ENCODE assay signal across 11 cellular contexts in the genomic region with DNA sequence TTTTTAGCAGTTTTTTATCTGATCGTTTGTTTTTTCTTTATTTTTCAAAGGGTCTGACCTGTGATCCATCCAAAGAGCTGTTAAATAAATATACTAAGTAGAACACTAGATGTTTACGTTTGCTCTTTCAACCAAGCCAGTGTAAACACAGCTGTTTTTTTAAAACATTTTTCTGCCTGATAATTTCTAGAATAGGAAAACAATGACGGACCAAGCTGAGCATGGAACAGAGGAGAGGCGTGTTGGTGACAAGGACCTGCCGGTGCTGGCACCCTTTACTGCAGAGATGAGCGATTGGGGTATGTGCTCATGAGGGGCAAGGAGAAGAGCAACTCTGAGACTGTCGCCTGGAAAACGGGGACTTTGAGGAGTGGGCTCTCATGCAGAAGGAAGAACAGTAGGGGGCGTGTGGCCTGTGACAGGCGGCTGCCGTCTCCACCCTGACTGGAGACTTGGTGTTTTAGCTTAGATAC. TPM values are rescaled to one million over a fixed set of nuclear protein-coding genes. Genes with fewer than 3 reads are reported as not detected.
DNase-seq lines count a peak whose midpoint lies in the region; ATAC-seq, FAIRE-seq and TF ChIP-seq lines count a peak whose summit lies in the region.
"Had no signal": no experiment of that assay in that cellular context is flagged by ENCODE, and none has a peak within 500 bp of the region (broad histone marks: within the 10 kb centered on the region; RNA-seq: fewer than 3 reads in every experiment).

No MANE protein-coding gene starts in this region.

- H4K8ac ChIP-seq in H1 (ENCODE audit: extremely low read depth, insufficient read depth, low read length) (no peak overlapping the region), neuronal stem cell (ENCODE audit: low read depth, low read length) (no peak overlapping the region)

- H3K4me3 ChIP-seq in H1 (ENCODE audit: extremely low read depth in 1 of 4, insufficient read depth in 2 of 4, low read depth in 3 of 4, low read length in 4 of 4) (no peak overlapping the region), neuronal stem cell (ENCODE audit: low read length in 2 of 2) (no peak overlapping the region)

- H3K27ac ChIP-seq in H1 (ENCODE audit: low read depth, low read length) (no peak overlapping the region), neuronal stem cell (replicated peaks; ENCODE audit: low read length) (no peak overlapping the region)

- TF ChIP-seq CTCF in H1 (IDR thresholded peaks at IDR 0.05; ENCODE audit: control extremely low read depth in 1 of 3, insufficient read depth in 1 of 3, low read depth in 1 of 3, low read length in 3 of 3) = peak; percentile 36 to 69 (median 56)

- H2AFZ ChIP-seq in H1 (ENCODE audit: low read length) = no peak overlapping the region
- H2AFZ ChIP-seq in neuronal stem cell (ENCODE audit: low read length) = peak overlapping the region; percentile 58

- H2BK20ac ChIP-seq in H1 (ENCODE audit: low read length) = no peak overlapping the region

- H3K9ac ChIP-seq in H1 (replicated peaks in 1 of 4; ENCODE audit: extremely low read depth in 1 of 4, low read depth in 3 of 4, low read length in 3 of 4) (no peak overlapping the region), neuronal stem cell (ENCODE audit: low read depth, low read length, poor library complexity) (no peak overlapping the region)

- peak; percentile 10 to 34; a peak in 2 of 4 replicates for TF ChIP-seq RAD21 in H1 (IDR thresholded peaks at IDR 0.05 in 1 of 2, conservative IDR thresholded peaks at IDR 0.05 in 1 of 2; ENCODE audit: low read depth in 2 of 2, low read length in 2 of 2)

- H4K5ac ChIP-seq in H1 (ENCODE audit: insufficient read length, low read depth, low read length) = no peak overlapping the region

- H2BK12ac ChIP-seq in H1 (ENCODE audit: low read depth, low read length) (no peak overlapping the region), neuronal stem cell (ENCODE audit: low read length) (no peak overlapping the region)

- POLR2A ChIA-PET in H1 (lab: Charles Lee; ENCODE audit: partially characterized antibody) = interaction anchor here (0.6 to 1.2 kb wide), 3 partner anchors 29 to 404 kb away, joined by 3 to 4 read pairs (median 3); partner anchors contain the start of gene KLHDC7B

- H3K79me1 ChIP-seq in H1 (ENCODE audit: low read depth, low read length) = no peaks in the 10 kb centered on the region
- H3K79me1 ChIP-seq in neuronal stem cell (ENCODE audit: low read depth, low read length) = no peaks in the 10 kb centered on the region

- CTCF ChIA-PET in H1 (lab: Charles Lee; ENCODE audit: partially characterized antibody) = interaction anchor here (0.7 to 3.0 kb wide), 33 partner anchors 9 to 375 kb away, joined by 3 to 12 read pairs (median 4); partner anchors contain the start of genes HDAC10 and MLC1

- H2BK5ac ChIP-seq in H1 (ENCODE audit: low read depth, low read length) = no peak overlapping the region
- H2BK5ac ChIP-seq in neuronal stem cell (ENCODE audit: low read length) = no peak overlapping the region

- DNase-seq in NCI-H1092 treated with DMSO at 0.1 percent for 48 hours (lab: John Stamatoyannopoulos, UW) (peak; percentile 2), NCI-H1092 (lab: John Stamatoyannopoulos, UW) (no peak), NCI-H345 (lab: John Stamatoyannopoulos, UW) (peak; percentile 66), H1 (ENCODE audit: low read depth in 1 of 2, low spot score in 2 of 2) (peak in 1 of 2 experiments; percentile 58), neuronal stem cell (ENCODE audit: low spot score) (peak; percentile 29), kidney tubule cell (ENCODE audit: low spot score) (no peak), GM03348 (ENCODE audit: low spot score) (no peak)
- DNase-seq: stimulated activated CD8-positive, alpha-beta memory T cell treated with anti-CD3 and anti-CD28 coated beads, Interleukin-4, amount 100 ng/mL, for 48 hours; T-helper 2 cell had no signal

- no peak overlapping the region for H3K56ac ChIP-seq in H1 (replicated peaks; ENCODE audit: insufficient read length, low read depth, low read length)

- H3K4me1 ChIP-seq in H1 (replicated peaks in 1 of 4; ENCODE audit: control insufficient read depth in 3 of 4, insufficient read depth in 4 of 4, low read length in 3 of 4) (no peaks in the 10 kb centered on the region; a peak in 2 of 7 replicates), neuronal stem cell (ENCODE audit: control insufficient read depth in 2 of 2, insufficient read depth in 1 of 2, low read depth in 1 of 2, low read length in 2 of 2) (peaks cover 9 to 10% of the 10 kb centered on the region in 2 donors)

- H4K20me1 ChIP-seq in H1 (replicated peaks in 1 of 2; ENCODE audit: control insufficient read depth in 1 of 2, insufficient read depth in 2 of 2, low read length in 2 of 2) = peaks cover 0 to 2% of the 10 kb centered on the region in 2 experiments

- no peak for TF ChIP-seq EP300 in H1 (IDR thresholded peaks at IDR 0.05; ENCODE audit: borderline replicate concordance in 1 of 2, low read depth in 2 of 2, low read length in 2 of 2)

- no peak overlapping the region for H3K4ac ChIP-seq in H1 (replicated peaks; ENCODE audit: insufficient read length, low read depth, low read length)
- H3K4ac ChIP-seq in neuronal stem cell (ENCODE audit: low read length) = no peak overlapping the region

- WGBS in H1 (ENCODE audit: extremely low coverage in 1 of 2, insufficient coverage in 1 of 2, insufficient read length in 1 of 2, insufficient replicate concordance in 2 of 2, low coverage in 1 of 2, low lambda C conversion rate in 2 of 2, missing lambda C conversion rate in 1 of 2), 2 experiments = 53% methylated on average over 11 of the region's 11 CpGs; no CpG with 5 or more reads in 1 of the 2 experiments
- WGBS in neuronal stem cell (ENCODE audit: extremely low coverage in 2 of 2, insufficient read length in 2 of 2, insufficient replicate concordance in 1 of 2), 2 donors = no CpG with 5 or more reads among the region's 11 CpGs

- H2AK5ac ChIP-seq in H1 (ENCODE audit: low read depth, low read length) (no peak overlapping the region), neuronal stem cell (ENCODE audit: low read depth, low read length) (no peak overlapping the region)

- H3K36me3 ChIP-seq in H1 (ENCODE audit: control insufficient read depth in 2 of 4, insufficient read depth in 4 of 4, low read length in 3 of 4) = no peaks in the 10 kb centered on the region
- H3K36me3 ChIP-seq in neuronal stem cell (replicated peaks in 1 of 2; ENCODE audit: control insufficient read depth in 2 of 2, insufficient read depth in 2 of 2, low read length in 2 of 2) = no peaks in the 10 kb centered on the region

- no peaks in the 10 kb centered on the region for H3K23me2 ChIP-seq in H1 (ENCODE audit: low read depth, low read length)

- no peaks in the 10 kb centered on the region for H3K9me3 ChIP-seq in H1 (ENCODE audit: insufficient read depth in 2 of 2, low read depth in 1 of 2, low read length in 1 of 2)
- no peaks in the 10 kb centered on the region for H3K9me3 ChIP-seq in neuronal stem cell (replicated peaks in 1 of 2; ENCODE audit: control insufficient read depth in 2 of 2, insufficient read depth in 1 of 2, low read depth in 1 of 2, low read length in 2 of 2)

- no peak overlapping the region for H4K91ac ChIP-seq in H1 (replicated peaks; ENCODE audit: insufficient read length, low read length)
- H4K91ac ChIP-seq in neuronal stem cell (ENCODE audit: low read depth, low read length, poor library complexity) = no peak overlapping the region

- no peaks in the 10 kb centered on the region for H3K79me2 ChIP-seq in H1 (ENCODE audit: control insufficient read depth in 1 of 2, insufficient read depth in 2 of 2, low read length in 2 of 2)

- H2BK15ac ChIP-seq in H1 (ENCODE audit: low read length) = no peak overlapping the region
- no peak overlapping the region for H2BK15ac ChIP-seq in neuronal stem cell (ENCODE audit: low read length)

- no peak overlapping the region for H2BK120ac ChIP-seq in H1 (replicated peaks; ENCODE audit: low read depth, low read length)
- no peak overlapping the region for H2BK120ac ChIP-seq in neuronal stem cell (ENCODE audit: low read depth, low read length)

- no peak for TF ChIP-seq POLR2A in H1 (IDR thresholded peaks at IDR 0.05; ENCODE audit: control extremely low read depth in 1 of 2, low read depth in 2 of 2, low read length in 2 of 2)

- H3K4me2 ChIP-seq in H1 (ENCODE audit: insufficient read depth in 1 of 2, low read depth in 2 of 2, low read length in 2 of 2) = no peak overlapping the region
- no peak overlapping the region for H3K4me2 ChIP-seq in neuronal stem cell (ENCODE audit: insufficient read depth, low read length, poor library complexity, severe bottlenecking)

- 0 out of 7 replicates have a peak, but pooled peaks cover 0 to 1% (median 0%) of the 10 kb centered on the region in 4 experiments for H3K27me3 ChIP-seq in H1 (replicated peaks in 1 of 4; ENCODE audit: control insufficient read depth in 3 of 4, extremely low read depth in 1 of 4, insufficient read depth in 3 of 4, low read length in 3 of 4)
- peaks cover 0 to 20% (median 0%) of the 10 kb centered on the region in 3 experiments for H3K27me3 ChIP-seq in neuronal stem cell (ENCODE audit: control insufficient read depth in 3 of 3, insufficient read depth in 3 of 3, low read depth in 1 of 3, low read length in 3 of 3)

- FAIRE-seq in H1 (lab: Jason Lieb, UNC) = no peak

- no peak for ATAC-seq in GM21515 (IDR thresholded peaks at IDR 0.05; ENCODE audit: unreplicated experiment)

- H3K23ac ChIP-seq in H1 (ENCODE audit: insufficient read length) (no peak overlapping the region), neuronal stem cell (ENCODE audit: low read depth, low read length, poor library complexity) (no peak overlapping the region)

- no peak overlapping the region for H3K18ac ChIP-seq in H1 (ENCODE audit: extremely low read depth, low read length)
- no peak overlapping the region for H3K18ac ChIP-seq in neuronal stem cell (ENCODE audit: low read length)

- H3K14ac ChIP-seq in H1 (ENCODE audit: insufficient read length) (no peak overlapping the region), neuronal stem cell (ENCODE audit: low read length) (no peak overlapping the region)

RNA-seq across cellular contexts. Expression of gene PANX2, which starts 28.6 kb away (rescaled TPM):
- 5.0 and 5.4 TPM in 2 replicates for total RNA-seq in H1 (2021; fragmentation: NEBNext Ultra II Directional; extraction: Animal tissue kit (Norgen Biotek cat#: 25700))
- 3.5 and 6.0 TPM in 2 replicates for polyA plus RNA-seq in H1 (2011; rRNA removed)
- polyA plus RNA-seq in H1 (2011; cell fraction: cytosol; rRNA removed) = 4.2 TPM
- 8.3 TPM for polyA plus RNA-seq in H1 (2011; cell fraction: nucleus; rRNA removed)
- 3.9 to 6.9 TPM (median 5.9 TPM) in 4 replicates for polyA plus RNA-seq in H1 (2012, experiment 1 of 2)
- polyA plus RNA-seq in H1 (2012, experiment 2 of 2) = 4.1 TPM
- 4.8 TPM for polyA plus RNA-seq in H1 (2013, experiment 1 of 2)
- 5.1 TPM for polyA plus RNA-seq in H1 (2013, experiment 2 of 2)
- polyA minus RNA-seq in H1 (2011; rRNA and poly(A)+ RNA removed) = 0.78 and 0.91 TPM in 2 replicates
- 2.8 TPM for polyA minus RNA-seq in H1 (2011; cell fraction: cytosol; rRNA and poly(A)+ RNA removed)
- 2.8 TPM for polyA minus RNA-seq in H1 (2011; cell fraction: nucleus; rRNA and poly(A)+ RNA removed)
- polyA plus RNA-seq in neuronal stem cell (2013, experiment 1 of 2) = 3.0 TPM
- 3.1 TPM for polyA plus RNA-seq in neuronal stem cell (2013, experiment 2 of 2)

RNA-seq across cellular contexts. Expression of gene TRABD, which starts 43.8 kb away (rescaled TPM):
- 57.5 and 60.0 TPM in 2 replicates for total RNA-seq in H1 (2021; fragmentation: NEBNext Ultra II Directional; extraction: Animal tissue kit (Norgen Biotek cat#: 25700))
- 44.2 and 88.8 TPM in 2 replicates for polyA plus RNA-seq in H1 (2011; rRNA removed)
- polyA plus RNA-seq in H1 (2011; cell fraction: cytosol; rRNA removed) = 59.7 TPM
- 170 TPM for polyA plus RNA-seq in H1 (2011; cell fraction: nucleus; rRNA removed)
- polyA plus RNA-seq in H1 (2012, experiment 1 of 2) = 38.3 to 63.0 TPM (median 60.8 TPM) in 4 replicates
- 46.4 TPM for polyA plus RNA-seq in H1 (2012, experiment 2 of 2)
- polyA plus RNA-seq in H1 (2013, experiment 1 of 2) = 46.6 TPM
- polyA plus RNA-seq in H1 (2013, experiment 2 of 2) = 45.5 TPM
- polyA minus RNA-seq in H1 (2011; rRNA and poly(A)+ RNA removed) = 17.2 and 19.0 TPM in 2 replicates
- polyA minus RNA-seq in H1 (2011; cell fraction: cytosol; rRNA and poly(A)+ RNA removed) = 23.3 TPM
- polyA minus RNA-seq in H1 (2011; cell fraction: nucleus; rRNA and poly(A)+ RNA removed) = 30.3 TPM
- polyA plus RNA-seq in neuronal stem cell (2013, experiment 1 of 2) = 34.5 TPM
- 33.8 TPM for polyA plus RNA-seq in neuronal stem cell (2013, experiment 2 of 2)

RNA-seq across cellular contexts. Expression of gene MOV10L1, which starts 52.1 kb away (rescaled TPM):
- not detected in 2 replicates for total RNA-seq in H1 (2021; fragmentation: NEBNext Ultra II Directional; extraction: Animal tissue kit (Norgen Biotek cat#: 25700))
- 0.13 and 0.32 TPM in 2 replicates for polyA plus RNA-seq in H1 (2011; rRNA removed)
- 0.37 TPM for polyA plus RNA-seq in H1 (2011; cell fraction: cytosol; rRNA removed)
- polyA plus RNA-seq in H1 (2011; cell fraction: nucleus; rRNA removed) = 0.31 TPM
- polyA plus RNA-seq in H1 (2012, experiment 1 of 2) = 0.07 TPM in 1 of 4 replicates, not detected in the others
- polyA plus RNA-seq in H1 (2012, experiment 2 of 2) = not detected
- 0.14 TPM for polyA plus RNA-seq in H1 (2013, experiment 1 of 2)
- polyA plus RNA-seq in H1 (2013, experiment 2 of 2) = 0.06 TPM
- 0.16 TPM in 1 of 2 replicates, not detected in the other for polyA minus RNA-seq in H1 (2011; rRNA and poly(A)+ RNA removed)
- polyA minus RNA-seq in H1 (2011; cell fraction: cytosol; rRNA and poly(A)+ RNA removed) = not detected
- polyA minus RNA-seq in H1 (2011; cell fraction: nucleus; rRNA and poly(A)+ RNA removed) = 0.80 TPM
- polyA plus RNA-seq in neuronal stem cell (2013, experiment 1 of 2) = 0.03 TPM
- 0.07 TPM for polyA plus RNA-seq in neuronal stem cell (2013, experiment 2 of 2)

RNA-seq across cellular contexts. Expression of gene MLC1, which starts 56.7 kb away (rescaled TPM):
- not detected in 2 replicates for total RNA-seq in H1 (2021; fragmentation: NEBNext Ultra II Directional; extraction: Animal tissue kit (Norgen Biotek cat#: 25700))
- polyA plus RNA-seq in H1 (2011; rRNA removed) = 0.17 and 0.20 TPM in 2 replicates
- polyA plus RNA-seq in H1 (2011; cell fraction: cytosol; rRNA removed) = 0.12 TPM
- 0.34 TPM for polyA plus RNA-seq in H1 (2011; cell fraction: nucleus; rRNA removed)
- 0.09 to 0.28 TPM (median 0.19 TPM) in 3 of 4 replicates, not detected in the other for polyA plus RNA-seq in H1 (2012, experiment 1 of 2)
- 0.08 TPM for polyA plus RNA-seq in H1 (2012, experiment 2 of 2)
- 0.08 TPM for polyA plus RNA-seq in H1 (2013, experiment 1 of 2)
- 0.09 TPM for polyA plus RNA-seq in H1 (2013, experiment 2 of 2)
- polyA minus RNA-seq in H1 (2011; rRNA and poly(A)+ RNA removed) = 0.29 and 0.44 TPM in 2 replicates
- not detected for polyA minus RNA-seq in H1 (2011; cell fraction: cytosol; rRNA and poly(A)+ RNA removed)
- not detected for polyA minus RNA-seq in H1 (2011; cell fraction: nucleus; rRNA and poly(A)+ RNA removed)
- polyA plus RNA-seq in neuronal stem cell (2013, experiment 1 of 2) = 0.07 TPM
- 0.04 TPM for polyA plus RNA-seq in neuronal stem cell (2013, experiment 2 of 2)
- total RNA-seq: Daoy had no signal

RNA-seq across cellular contexts. Expression of gene SELENOO, which starts 58.9 kb away (rescaled TPM):
- total RNA-seq in H1 (2021; fragmentation: NEBNext Ultra II Directional; extraction: Animal tissue kit (Norgen Biotek cat#: 25700)) = 16.8 and 18.6 TPM in 2 replicates
- polyA plus RNA-seq in H1 (2011; rRNA removed) = 25.1 and 34.1 TPM in 2 replicates
- 30.9 TPM for polyA plus RNA-seq in H1 (2011; cell fraction: cytosol; rRNA removed)
- polyA plus RNA-seq in H1 (2011; cell fraction: nucleus; rRNA removed) = 69.8 TPM
- 12.9 to 24.6 TPM (median 20.6 TPM) in 4 replicates for polyA plus RNA-seq in H1 (2012, experiment 1 of 2)
- 13.2 TPM for polyA plus RNA-seq in H1 (2012, experiment 2 of 2)
- polyA plus RNA-seq in H1 (2013, experiment 1 of 2) = 16.6 TPM
- polyA plus RNA-seq in H1 (2013, experiment 2 of 2) = 14.1 TPM
- polyA minus RNA-seq in H1 (2011; rRNA and poly(A)+ RNA removed) = 6.4 and 7.1 TPM in 2 replicates
- 6.4 TPM for polyA minus RNA-seq in H1 (2011; cell fraction: cytosol; rRNA and poly(A)+ RNA removed)
- 9.8 TPM for polyA minus RNA-seq in H1 (2011; cell fraction: nucleus; rRNA and poly(A)+ RNA removed)
- polyA plus RNA-seq in neuronal stem cell (2013, experiment 1 of 2) = 11.5 TPM
- polyA plus RNA-seq in neuronal stem cell (2013, experiment 2 of 2) = 11.4 TPM

Comparison
In these comparisons a context has a peak if more than half of its experiments do, and no peak if none do; other contexts are left out.
1. DNase-seq: peak in NCI-H1092 treated with DMSO at 0.1 percent for 48 hours (single experiment), NCI-H345 (single experiment) and neuronal stem cell (single experiment); none in NCI-H1092 (single experiment), kidney tubule cell (single experiment) and GM03348 (single experiment).